In the genomic region with DNA sequence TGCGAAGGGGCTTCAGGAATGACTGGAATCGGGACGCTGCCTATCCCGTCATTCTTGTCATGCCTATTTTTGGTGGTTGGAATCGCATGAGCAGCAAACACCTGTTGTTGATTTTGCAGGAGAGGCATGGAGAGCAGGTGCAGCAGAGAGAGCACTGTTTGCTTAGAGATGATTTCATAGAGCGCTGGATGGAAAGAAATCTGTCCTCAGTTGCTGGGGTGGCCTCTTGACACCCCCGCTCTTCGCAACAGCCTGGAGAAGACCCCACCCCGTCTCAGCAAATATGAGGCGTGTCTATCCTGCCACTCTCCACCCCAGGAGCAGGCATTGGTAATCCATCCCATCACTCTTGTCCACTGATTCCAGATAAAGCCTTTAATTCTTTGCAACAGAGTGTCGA, we compare ENCODE assay signal across 18 cellular contexts. TPM values are rescaled to one million over a fixed set of nuclear protein-coding genes. Genes with fewer than 3 reads are reported as not detected.
DNase-seq lines count a peak whose midpoint lies in the region; ATAC-seq, FAIRE-seq and TF ChIP-seq lines count a peak whose summit lies in the region.
"Had no signal": no experiment of that assay in that cellular context is flagged by ENCODE, and none has a peak within 500 bp of the region (broad histone marks: within the 10 kb centered on the region; RNA-seq: fewer than 3 reads in every experiment).

No MANE protein-coding gene starts in this region.

- H3K27me3 ChIP-seq in small intestine (ENCODE audit: control insufficient read depth in 2 of 2, insufficient read depth in 2 of 2, low read length in 2 of 2): no peaks in the 10 kb centered on the region
- H3K27me3 ChIP-seq: heart left ventricle, stomach, vagina had no signal

- H3K36me3 Mint-ChIP-seq in HFFc6 (ENCODE audit: low read depth): peaks cover 11% of the 10 kb centered on the region
- H3K36me3 Mint-ChIP-seq: activated naive CD4-positive, alpha-beta T cell treated with anti-CD3 and anti-CD28 coated beads, Interleukin-2, amount 10 ng/mL, durations not matched to agents 7 days and 5 days had no signal

- H3K36me3 ChIP-seq in small intestine (ENCODE audit: control insufficient read depth in 2 of 2, insufficient read depth in 2 of 2, low read length in 2 of 2): no peaks in the 10 kb centered on the region
- H3K36me3 ChIP-seq: heart left ventricle, stomach, vagina had no signal

- no peak for TF ChIP-seq CTCF in HFFc6 (IDR thresholded peaks at IDR 0.05)

- no peak overlapping the region for H3K27ac Mint-ChIP-seq in HFFc6
- H3K27ac Mint-ChIP-seq: activated naive CD4-positive, alpha-beta T cell treated with anti-CD3 and anti-CD28 coated beads, Interleukin-2, amount 10 ng/mL, durations not matched to agents 7 days and 5 days had no signal

- DNase-seq in NCI-H1105 (lab: John Stamatoyannopoulos, UW) (peak; percentile 83), NCI-H2171 (lab: John Stamatoyannopoulos, UW) (peak; percentile 62), SW480 (ENCODE audit: low spot score) (peak; percentile 27), small intestine (peak; percentile 57), HFFc6 (no peak), GM03348 (ENCODE audit: low spot score) (no peak)
- DNase-seq: activated naive CD4-positive, alpha-beta T cell treated with anti-CD3 and anti-CD28 coated beads, Interleukin-2, amount 10 ng/mL, durations not matched to agents 7 days and 5 days; C1 segment of cervical spinal cord; heart left ventricle; Karpas-422; midbrain; NCI-H524 treated with DMSO at 0.1 percent for 48 hours; stimulated activated CD4-positive, alpha-beta T cell treated with anti-CD3 and anti-CD28 coated beads, Interleukin-12 subunit alpha, Interleukin-12 subunit beta, amount 100 ng/mL, for 4 hours; stomach had no signal

- H3K27me3 Mint-ChIP-seq in HFFc6 (ENCODE audit: insufficient read depth): peaks cover 4% of the 10 kb centered on the region

- H3K4me1 ChIP-seq in small intestine (ENCODE audit: control insufficient read depth in 2 of 2, insufficient read depth in 1 of 2, low read depth in 1 of 2, low read length in 1 of 2): no peaks in the 10 kb centered on the region

- H3K4me3 ChIP-seq in small intestine (ENCODE audit: low read depth in 1 of 2, low read length in 2 of 2): no peak overlapping the region
- H3K4me3 ChIP-seq: heart left ventricle, stomach, vagina had no signal

- H3K9me3 ChIP-seq in small intestine (ENCODE audit: control insufficient read depth, low read depth): no peaks in the 10 kb centered on the region
- H3K9me3 ChIP-seq: stomach, vagina had no signal

- no peak for ATAC-seq in GM18858 (IDR thresholded peaks at IDR 0.05; ENCODE audit: unreplicated experiment)
- ATAC-seq: esophagus mucosa, heart left ventricle had no signal

- H3K9me3 Mint-ChIP-seq in HFFc6: no peaks in the 10 kb centered on the region; the same call in 1 of the 2 replicates

- no peak overlapping the region for H3K27ac ChIP-seq in small intestine (ENCODE audit: low read depth in 1 of 2, low read length in 1 of 2)
- H3K27ac ChIP-seq: heart left ventricle, vagina had no signal

- H3K4me3 Mint-ChIP-seq in HFFc6: no peak overlapping the region
- H3K4me3 Mint-ChIP-seq: activated naive CD4-positive, alpha-beta T cell treated with anti-CD3 and anti-CD28 coated beads, Interleukin-2, amount 10 ng/mL, durations not matched to agents 7 days and 5 days had no signal

- peaks cover 29% of the 10 kb centered on the region for H3K4me1 Mint-ChIP-seq in HFFc6 (ENCODE audit: low read depth)

- FAIRE-seq in small intestine (lab: Jason Lieb, UNC): no peak
- FAIRE-seq: keratinocyte had no signal

- WGBS in small intestine, 3 donors: 15 to 56% (median 29%) methylated on average over 11 of the region's 11 CpGs

RNA-seq across cellular contexts. Expression of a gene that starts 19.3 kb away (rescaled TPM):
- polyA plus RNA-seq in small intestine: 10 to 100 TPM; 26.2 to 50.4 (median 30.0) TPM
- total RNA-seq in HFFc6 (2021; fragmentation: NEBNext Ultra II Directional; extraction: Animal tissue kit (Norgen Biotek cat#: 25700)): 100 to 1,000 TPM; 237 to 249 (median 240) TPM

Comparison
In these comparisons a context has a peak if more than half of its experiments do, and no peak if none do; other contexts are left out.
1. DNase-seq: peak in NCI-H1105 (single experiment), NCI-H2171 (single experiment), SW480 (single experiment) and small intestine (single experiment); none in HFFc6 (single experiment) and GM03348 (single experiment).